ENCODE assay signal across 8 cellular contexts in the genomic region with DNA sequence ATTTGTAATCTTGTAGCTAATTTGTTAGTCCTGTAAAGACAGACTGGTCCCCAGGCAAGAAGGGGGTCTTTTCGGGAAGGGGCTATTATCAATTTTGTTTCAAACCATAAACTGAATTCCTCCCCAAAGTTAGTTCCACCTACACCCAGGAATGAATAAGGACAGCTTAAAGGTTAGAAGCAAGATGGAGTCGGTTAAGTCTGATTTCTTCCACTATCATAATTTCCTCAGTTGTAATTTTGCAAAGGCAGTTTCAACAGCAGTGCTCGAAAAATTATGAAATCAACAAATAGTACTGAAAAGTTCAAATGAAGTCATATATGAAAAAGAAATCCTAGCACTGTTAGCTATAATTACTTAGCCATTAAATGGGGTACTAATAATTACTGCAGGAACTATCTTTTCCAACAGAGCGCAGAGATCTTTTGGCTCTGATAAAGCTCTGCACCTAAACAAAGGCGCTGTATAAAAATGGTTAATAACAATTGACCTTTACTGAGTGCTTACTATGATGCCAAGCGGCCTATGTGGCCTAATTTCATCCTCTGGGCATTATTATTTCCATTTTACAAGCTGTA. TPM values are rescaled to one million over a fixed set of nuclear protein-coding genes. Genes with fewer than 3 reads are reported as not detected.
DNase-seq lines count a peak whose midpoint lies in the region; ATAC-seq, FAIRE-seq and TF ChIP-seq lines count a peak whose summit lies in the region.

No MANE protein-coding gene starts in this region.

- H3K36me3 ChIP-seq in Caco-2 (ENCODE audit: control insufficient read depth, insufficient read depth, low read length) (no peaks in the 10 kb centered on the region), SJCRH30 (peaks cover 17% of the 10 kb centered on the region), esophagus (ENCODE audit: control insufficient read depth in 2 of 2, insufficient read depth in 2 of 2, low read length in 1 of 2) (peaks cover 2 to 5% of the 10 kb centered on the region in 2 donors), pancreas (peaks cover 0 to 15% (median 7%) of the 10 kb centered on the region in 3 donors)

- BruUV-seq in Caco-2 (replicated peaks; lab: Mats Ljungman, UMichigan): TSS peak; percentile 97

- CTCF ChIA-PET in Caco-2 (lab: Charles Lee): no interaction called here

- H3K27ac ChIP-seq in SJCRH30: peak overlapping the region; percentile 88
- peak overlapping the region; percentile 86 to 97 for H3K27ac ChIP-seq in esophagus (ENCODE audit: low read depth in 2 of 2, low read length in 1 of 2)
- peak overlapping the region; percentile 78 to 94 (median 90) for H3K27ac ChIP-seq in pancreas

- peak overlapping the region; percentile 59 for H3K4me3 ChIP-seq in Caco-2 (ENCODE audit: low read depth, low read length)
- H3K4me3 ChIP-seq in SJCRH30: peak overlapping the region; percentile 77
- H3K4me3 ChIP-seq in esophagus (ENCODE audit: low read depth in 1 of 2, low read length in 2 of 2): peak overlapping the region; percentile 66 to 85
- H3K4me3 ChIP-seq in pancreas: peak overlapping the region; percentile 84 to 90 (median 88)

- peaks cover 6% of the 10 kb centered on the region; the same call in 1 of the 2 replicates for H3K4me1 ChIP-seq in Caco-2
- 0 out of 2 replicates have a peak, but pooled peaks cover 4% of the 10 kb centered on the region for H3K4me1 ChIP-seq in SJCRH30
- peaks cover 0 to 2% of the 10 kb centered on the region in 2 donors for H3K4me1 ChIP-seq in esophagus (ENCODE audit: control insufficient read depth in 2 of 2, insufficient read depth in 2 of 2, low read length in 1 of 2)
- peaks cover 5 to 25% (median 9%) of the 10 kb centered on the region in 3 donors for H3K4me1 ChIP-seq in pancreas

- H3K27me3 Mint-ChIP-seq in Caco-2 (ENCODE audit: insufficient read depth, unreplicated experiment): no peaks in the 10 kb centered on the region

- peak overlapping the region; percentile 99 for H3K27ac Mint-ChIP-seq in Caco-2 (ENCODE audit: unreplicated experiment)

- H3K9me3 Mint-ChIP-seq in Caco-2 (ENCODE audit: unreplicated experiment): no peaks in the 10 kb centered on the region

- peak in 3 of 4 donors; percentile 3 to 16 (median 9) for ATAC-seq in pancreas
- ATAC-seq in HG02938 (IDR thresholded peaks at IDR 0.05; ENCODE audit: unreplicated experiment): no peak
- ATAC-seq in GM19397 (IDR thresholded peaks at IDR 0.05; ENCODE audit: unreplicated experiment): no peak

- H3K4me1 Mint-ChIP-seq in Caco-2 (ENCODE audit: low read depth, unreplicated experiment): peaks cover 6% of the 10 kb centered on the region

- H3K9me3 ChIP-seq in Caco-2: no peaks in the 10 kb centered on the region
- no peaks in the 10 kb centered on the region for H3K9me3 ChIP-seq in SJCRH30 (replicated peaks)
- H3K9me3 ChIP-seq in esophagus (ENCODE audit: control insufficient read depth in 2 of 2, insufficient read depth in 1 of 2, low read depth in 1 of 2, low read length in 1 of 2): no peaks in the 10 kb centered on the region
- no peaks in the 10 kb centered on the region for H3K9me3 ChIP-seq in pancreas

- 35 to 37% methylated on average over 6 of the region's 6 CpGs for WGBS in esophagus, 2 donors
- 32 to 35% methylated on average over 6 of the region's 6 CpGs for WGBS in pancreas, 2 donors

- no peak for DNase-seq in Caco-2
- peak in 1 of 2 experiments; percentile 19 for DNase-seq in SJCRH30
- no peak for DNase-seq in pancreas
- no peak for DNase-seq in COLO829 (ENCODE audit: low spot score)
- no peak for DNase-seq in NK-92 treated with Interleukin-12 subunit alpha and Interleukin-12 subunit beta, amount 100 ng/mL, for 24 hours (lab: John Stamatoyannopoulos, UW)

- H3K4me3 Mint-ChIP-seq in Caco-2 (ENCODE audit: unreplicated experiment): peak overlapping the region; percentile 97

- TF ChIP-seq CTCF in Caco-2 (IDR thresholded peaks at IDR 0.05; ENCODE audit: insufficient read depth in 1 of 2, low read depth in 1 of 2, low read length in 1 of 2, severe bottlenecking in 1 of 2, unreplicated experiment in 1 of 2): no peak
- no peak for TF ChIP-seq CTCF in pancreas (IDR thresholded peaks at IDR 0.05)

- intact Hi-C loops in Caco-2 (cut with micrococcal nuclease; ENCODE audit: unreplicated experiment) (loop anchor here (5.0 kb wide), 1 partner anchor 44 kb away; the partner anchor contains the start of gene ZSWIM8), pancreas (cut with DNase I) (no loop called here)

- no peak for FAIRE-seq in pancreas (lab: Jason Lieb, UNC)

- H3K27me3 ChIP-seq in Caco-2 (replicated peaks; ENCODE audit: control insufficient read depth, insufficient read depth, low read length) (no peaks in the 10 kb centered on the region), SJCRH30 (no peaks in the 10 kb centered on the region), esophagus (ENCODE audit: control insufficient read depth in 1 of 2, insufficient read depth in 2 of 2, low read length in 2 of 2) (no peaks in the 10 kb centered on the region), pancreas (no peaks in the 10 kb centered on the region)

- POLR2A ChIA-PET in Caco-2 (lab: Charles Lee): interaction anchor here (0.6 to 2.3 kb wide), 7 partner anchors 13 to 248 kb away, joined by 3 to 11 read pairs (median 4); partner anchors contain the start of genes CHCHD1 and PPP3CB

- peaks cover 47% of the 10 kb centered on the region for H3K36me3 Mint-ChIP-seq in Caco-2 (ENCODE audit: insufficient read depth, unreplicated experiment)

RNA-seq across cellular contexts. Expression of gene SEC24C, which starts 0.8 kb away (rescaled TPM):
- total RNA-seq in Caco-2 (2022) (91.0 and 91.2 TPM in 2 replicates), pancreas (10 to 100 TPM; 23.3 to 42.5 (median 30.2) TPM)
- total RNA-seq in SJCRH30 (2014; rRNA removed; shearing (Covaris generic)): 89.4 and 92.2 TPM in 2 replicates
- polyA plus RNA-seq in esophagus (10 to 100 TPM; 38.8 to 46.8 TPM), pancreas (10 to 100 TPM; 33.1 to 36.2 TPM)

RNA-seq across cellular contexts. Expression of gene CHCHD1, which starts 38.4 kb away (rescaled TPM):
- 42.0 and 44.1 TPM in 2 replicates for total RNA-seq in Caco-2 (2022)
- 78.2 and 79.1 TPM in 2 replicates for total RNA-seq in SJCRH30 (2014; rRNA removed; shearing (Covaris generic))
- polyA plus RNA-seq in esophagus: 10 to 100 TPM; 53.5 to 63.5 TPM
- total RNA-seq in pancreas: 1 to 10 TPM; 4.4 to 9.6 (median 7.3) TPM
- 10 to 100 TPM; 26.3 to 31.7 TPM for polyA plus RNA-seq in pancreas

RNA-seq across cellular contexts. Expression of gene ZSWIM8, which starts 42.0 kb away (rescaled TPM):
- total RNA-seq in Caco-2 (2022) (93.2 and 103 TPM in 2 replicates), pancreas (10 to 100 TPM; 20.7 to 73.3 (median 38.0) TPM)
- total RNA-seq in SJCRH30 (2014; rRNA removed; shearing (Covaris generic)): 36.5 and 41.1 TPM in 2 replicates
- polyA plus RNA-seq in esophagus (100 to 1,000 TPM; 109 to 156 TPM), pancreas (100 to 1,000 TPM; 160 to 187 TPM)

RNA-seq across cellular contexts. Expression of gene AGAP5, which starts 45.5 kb away (rescaled TPM):
- total RNA-seq in Caco-2 (2022) (14.3 and 16.7 TPM in 2 replicates), pancreas (1 to 10 TPM; 4.3 to 8.7 (median 7.0) TPM)
- total RNA-seq in SJCRH30 (2014; rRNA removed; shearing (Covaris generic)): 2.2 and 2.7 TPM in 2 replicates
- polyA plus RNA-seq in esophagus (1 to 10 TPM; 2.6 to 7.5 TPM), pancreas (10 to 100 TPM; 11.8 to 18.4 TPM)

Comparison
In these comparisons a context has a peak if more than half of its experiments do, and no peak if none do; other contexts are left out.
1. ATAC-seq: peak in pancreas (3 of 4); none in HG02938 (single experiment) and GM19397 (single experiment).
2. Peak in every context shown above with its lines, with median percentiles within 50 percentile points of each other: H3K4me3 ChIP-seq and H3K27ac ChIP-seq.